8 cellular contexts compared by ENCODE assay signal in the genomic region with DNA sequence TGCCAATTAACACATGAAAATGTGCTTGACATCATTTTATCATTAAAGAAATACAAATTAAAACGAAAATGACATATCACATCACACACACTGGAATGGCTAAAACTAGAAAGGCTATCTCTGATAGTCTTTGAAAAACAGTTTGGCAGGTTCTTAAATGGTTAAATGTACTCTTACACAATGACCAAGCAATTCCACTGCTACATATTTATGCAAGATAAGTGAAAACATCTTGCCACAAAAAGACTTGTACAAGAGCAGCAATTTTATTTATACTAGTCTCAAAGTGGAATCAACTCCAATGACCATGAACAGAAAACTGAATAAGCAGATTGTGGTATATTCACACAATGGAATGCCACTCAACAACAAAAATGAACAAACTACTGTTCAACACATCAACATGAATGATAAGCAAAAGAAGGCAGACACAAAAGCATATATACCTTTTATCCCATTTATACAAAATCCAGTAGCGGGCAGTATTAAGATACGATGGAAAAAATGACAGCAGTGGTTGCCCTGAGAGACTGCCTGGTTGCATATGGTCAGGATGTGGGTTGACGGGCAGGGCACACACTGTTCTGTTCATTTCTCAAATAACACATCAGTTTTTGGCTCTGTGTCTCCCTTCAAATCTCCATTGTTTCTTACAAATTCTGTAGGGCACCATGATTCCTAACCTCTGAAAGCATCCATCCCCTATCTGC. TPM values are rescaled to one million over a fixed set of nuclear protein-coding genes. Genes with fewer than 3 reads are reported as not detected.
DNase-seq lines count a peak whose midpoint lies in the region; ATAC-seq and TF ChIP-seq lines count a peak whose summit lies in the region.

No MANE protein-coding gene starts in this region.

- no peak for TF ChIP-seq CTCF in fibroblast of villous mesenchyme (IDR thresholded peaks at IDR 0.05; ENCODE audit: insufficient read depth, low read depth, low read length)
- TF ChIP-seq CTCF in tibial nerve (IDR thresholded peaks at IDR 0.05) = no peak
- no peak for TF ChIP-seq CTCF in GM13976 (IDR thresholded peaks at IDR 0.05; ENCODE audit: borderline replicate concordance, control extremely low read depth, extremely low read depth, insufficient read depth, missing control alignments)

- peaks cover 0 to 2% (median under 1%) of the 10 kb centered on the region in 4 donors for H3K9me3 ChIP-seq in tibial nerve

- no peak for TF ChIP-seq POLR2A in tibial nerve (IDR thresholded peaks at IDR 0.05)

- peaks cover 0 to 44% (median 12%) of the 10 kb centered on the region in 4 donors for H3K4me1 ChIP-seq in tibial nerve

- peak in 1 of 2 donors; percentile 81 for TF ChIP-seq EP300 in tibial nerve (IDR thresholded peaks at IDR 0.05)

- peak; percentile 65 for ATAC-seq in HG02642 (IDR thresholded peaks at IDR 0.05; ENCODE audit: poor library complexity, unreplicated experiment)

- H3K4me3 ChIP-seq in fibroblast of villous mesenchyme (ENCODE audit: low read depth, low read length) (no peak overlapping the region), tibial nerve (no peak overlapping the region)

- in situ Hi-C loops in GM13976 (cut with MboI; ENCODE audit: low sequenced_read_pairs, unreplicated experiment) = no loop called here

- H3K27me3 ChIP-seq in tibial nerve = no peaks in the 10 kb centered on the region

- 50 to 66% methylated on average over 4 of the region's 4 CpGs for WGBS in tibial nerve, 2 donors

- peaks cover 0 to 46% (median 3%) of the 10 kb centered on the region in 3 donors for H3K36me3 ChIP-seq in tibial nerve

- peak overlapping the region in 3 of 4 donors; percentile 63 to 68 (median 63) for H3K27ac ChIP-seq in tibial nerve

- peak; percentile 10 for DNase-seq in GM04504 (ENCODE audit: low read depth)
- DNase-seq in activated CD4-positive, alpha-beta T cell treated with anti-CD3 and anti-CD28 coated beads, Interleukin-2, amount 50 U/mL, for 4 hours = peak; percentile 29 to 30
- peak; percentile 71 for DNase-seq in fibroblast of villous mesenchyme (ENCODE audit: low read depth)
- peak in 1 of 2 donors; percentile 25 for DNase-seq in tibial nerve (ENCODE audit: low spot score in 2 of 2)
- DNase-seq in HCEC 1CT = no peak
- no peak for DNase-seq in NCI-H1436 treated with DMSO at 0.1 percent for 48 hours (lab: John Stamatoyannopoulos, UW)
- DNase-seq in GM13976 (ENCODE audit: low spot score) = no peak

RNA-seq across cellular contexts. Expression of a gene that starts 25.3 kb away (rescaled TPM):
- total RNA-seq in fibroblast of villous mesenchyme (92.1 and 119 TPM in 2 replicates), tibial nerve (100 to 1,000 TPM in 2 of 4 donors, 10 to 100 TPM in 2; 84.1 to 126 (median 108) TPM)

Comparison
In these comparisons a context has a peak if more than half of its experiments do, and no peak if none do; other contexts are left out.
1. DNase-seq: peak in GM04504 (single experiment), activated CD4-positive, alpha-beta T cell treated with anti-CD3 and anti-CD28 coated beads, Interleukin-2, amount 50 U/mL, for 4 hours (2 of 2) and fibroblast of villous mesenchyme (single experiment); none in HCEC 1CT (single experiment), NCI-H1436 treated with DMSO at 0.1 percent for 48 hours (single experiment) and GM13976 (single experiment).